In the genomic region with DNA sequence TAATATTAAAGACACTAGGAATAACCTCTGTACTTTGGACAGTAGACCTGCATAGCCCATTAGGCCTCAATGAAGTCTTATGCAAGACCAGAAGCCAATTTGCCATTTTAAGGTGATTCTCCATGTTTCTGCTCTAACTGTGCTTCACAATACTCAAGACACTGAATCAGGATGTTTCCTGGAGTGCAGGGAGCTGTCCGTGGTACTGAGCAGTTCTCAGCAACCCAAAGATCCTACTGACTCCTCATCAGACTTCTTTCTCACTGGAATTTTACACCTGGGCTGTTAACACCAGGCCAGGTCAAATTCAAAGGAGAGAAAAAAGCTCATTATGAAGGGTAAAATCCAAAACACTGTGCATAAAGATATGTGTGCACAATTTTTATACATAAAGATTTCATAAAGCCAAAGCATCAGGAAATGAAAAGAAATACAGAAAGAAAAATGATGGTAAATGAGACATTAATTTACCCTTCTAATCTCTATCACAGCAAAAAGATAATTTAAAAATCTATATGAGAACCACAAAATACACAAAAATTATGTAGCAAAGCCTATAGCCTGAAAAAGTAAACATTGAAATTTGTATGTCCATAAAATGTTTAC, we compare ENCODE assay signal across 8 cellular contexts.
DNase-seq lines count a peak whose midpoint lies in the region; ATAC-seq and TF ChIP-seq lines count a peak whose summit lies in the region.
"Not testable (repeated sequence)": the region's sequence is repeated elsewhere in the genome, so short reads cannot be mapped to it uniquely, and the experiment has no call there.

No MANE protein-coding gene starts in this region.

- not testable (repeated sequence) for H3K4me3 ChIP-seq in CD4-positive, alpha-beta memory T cell (ENCODE audit: low read length in 2 of 2); heart left ventricle; testis

- not testable (repeated sequence) for H3K36me3 Mint-ChIP-seq in CD4-positive, alpha-beta memory T cell; activated CD8-positive, alpha-beta memory T cell treated with anti-CD3 and anti-CD28 coated beads, Interleukin-2, amount 10 ng/mL, durations not matched to agents 7 days and 5 days; naive thymus-derived CD8-positive, alpha-beta T cell

- not testable (repeated sequence) for TF ChIP-seq CTCF in heart left ventricle (IDR thresholded peaks at IDR 0.05); testis (IDR thresholded peaks at IDR 0.05)

- not testable (repeated sequence) for H3K27me3 Mint-ChIP-seq in CD4-positive, alpha-beta memory T cell; activated CD8-positive, alpha-beta memory T cell treated with anti-CD3 and anti-CD28 coated beads, Interleukin-2, amount 10 ng/mL, durations not matched to agents 7 days and 5 days; naive thymus-derived CD8-positive, alpha-beta T cell

- not testable (repeated sequence) for H3K4me1 ChIP-seq in CD4-positive, alpha-beta memory T cell (ENCODE audit: insufficient read depth, low read length); heart left ventricle; testis

- not testable (repeated sequence) for H3K27ac Mint-ChIP-seq in CD4-positive, alpha-beta memory T cell; activated CD8-positive, alpha-beta memory T cell treated with anti-CD3 and anti-CD28 coated beads, Interleukin-2, amount 10 ng/mL, durations not matched to agents 7 days and 5 days; naive thymus-derived CD8-positive, alpha-beta T cell

- not testable (repeated sequence) for TF ChIP-seq POLR2A in heart left ventricle (IDR thresholded peaks at IDR 0.05); testis (IDR thresholded peaks at IDR 0.05)

- H3K4me3 Mint-ChIP-seq in CD4-positive, alpha-beta memory T cell; activated CD8-positive, alpha-beta memory T cell treated with anti-CD3 and anti-CD28 coated beads, Interleukin-2, amount 10 ng/mL, durations not matched to agents 7 days and 5 days; naive thymus-derived CD8-positive, alpha-beta T cell: not testable (repeated sequence)

- intact Hi-C loops in CD4-positive, alpha-beta memory T cell (cut with micrococcal nuclease); testis (cut with DNase I; ENCODE audit: low total_unique reads): not testable (repeated sequence)
- intact Hi-C loops in heart left ventricle (cut with DNase I) = loop anchor here in 1 of 10 donors (10.0 kb wide), 1 partner anchor 554 kb away; no protein-coding TSS in a partner anchor

- CTCF ChIA-PET in CD4-positive, alpha-beta memory T cell (lab: Charles Lee; ENCODE audit: partially characterized antibody); activated CD8-positive, alpha-beta memory T cell treated with anti-CD3 and anti-CD28 coated beads, Interleukin-2, amount 10 ng/mL, durations not matched to agents 7 days and 5 days (lab: Charles Lee): not testable (repeated sequence)

- not testable (repeated sequence) for H3K36me3 ChIP-seq in CD4-positive, alpha-beta memory T cell (ENCODE audit: insufficient read depth, low read length); heart left ventricle; testis (ENCODE audit: low read depth, missing control alignments)

- WGBS in heart left ventricle, 4 donors = 0 to 5% (median 0%) methylated on average over 1 of the region's 1 CpG
- 0 to 22% methylated on average over 1 of the region's 1 CpG for WGBS in testis, 2 donors

- H3K9me3 ChIP-seq in CD4-positive, alpha-beta memory T cell (ENCODE audit: control insufficient read depth in 1 of 2, low read length in 2 of 2); heart left ventricle; testis: not testable (repeated sequence)

- not testable (repeated sequence) for ATAC-seq in activated CD8-positive, alpha-beta memory T cell treated with anti-CD3 and anti-CD28 coated beads, Interleukin-2, amount 10 ng/mL, durations not matched to agents 7 days and 5 days; heart left ventricle; naive thymus-derived CD8-positive, alpha-beta T cell

- DNase-seq in CD4-positive, alpha-beta memory T cell = peak in 4 of 5 donors; percentile 3 to 11 (median 6)
- DNase-seq in T-helper 9 cell = peak; percentile 14
- DNase-seq in activated CD8-positive, alpha-beta memory T cell treated with anti-CD3 and anti-CD28 coated beads, Interleukin-2, amount 10 ng/mL, durations not matched to agents 7 days and 5 days = peak; percentile 58
- peak; percentile 20 for DNase-seq in activated naive CD4-positive, alpha-beta T cell treated with Interleukin-2 at 50 U/mL for 16 hours
- peak in 4 of 5 donors; percentile 7 to 61 (median 47) for DNase-seq in heart left ventricle
- peak in 9 of 10 donors; percentile 0 to 62 (median 15) for DNase-seq in naive thymus-derived CD8-positive, alpha-beta T cell
- peak; percentile 21 for DNase-seq in stimulated activated CD4-positive, alpha-beta T cell treated with anti-CD3 and anti-CD28 coated beads, Interleukin-1b, Interleukin-23, amount 100 ng/mL, for 48 hours
- DNase-seq in testis = peak; percentile 77

- not testable (repeated sequence) for H3K27me3 ChIP-seq in CD4-positive, alpha-beta memory T cell (ENCODE audit: insufficient read depth, low read length); heart left ventricle; testis

- not testable (repeated sequence) for H3K9me3 Mint-ChIP-seq in CD4-positive, alpha-beta memory T cell; activated CD8-positive, alpha-beta memory T cell treated with anti-CD3 and anti-CD28 coated beads, Interleukin-2, amount 10 ng/mL, durations not matched to agents 7 days and 5 days (ENCODE audit: low read depth); naive thymus-derived CD8-positive, alpha-beta T cell

- H3K27ac ChIP-seq in CD4-positive, alpha-beta memory T cell (ENCODE audit: low read depth, low read length); heart left ventricle; testis: not testable (repeated sequence)

- not testable (repeated sequence) for H3K4me1 Mint-ChIP-seq in CD4-positive, alpha-beta memory T cell; activated CD8-positive, alpha-beta memory T cell treated with anti-CD3 and anti-CD28 coated beads, Interleukin-2, amount 10 ng/mL, durations not matched to agents 7 days and 5 days; naive thymus-derived CD8-positive, alpha-beta T cell

- POLR2A ChIA-PET in CD4-positive, alpha-beta memory T cell (lab: Charles Lee; ENCODE audit: partially characterized antibody); naive thymus-derived CD8-positive, alpha-beta T cell (lab: Charles Lee): not testable (repeated sequence)

Comparison
In these comparisons a context has a peak if more than half of its experiments do, and no peak if none do; other contexts are left out.
1. DNase-seq: peak in every context shown above with its lines; median percentile 77 in testis; 58 in activated CD8-positive, alpha-beta memory T cell treated with anti-CD3 and anti-CD28 coated beads, Interleukin-2, amount 10 ng/mL, durations not matched to agents 7 days and 5 days; 47 in heart left ventricle; 21 in stimulated activated CD4-positive, alpha-beta T cell treated with anti-CD3 and anti-CD28 coated beads, Interleukin-1b, Interleukin-23, amount 100 ng/mL, for 48 hours; 20 in activated naive CD4-positive, alpha-beta T cell treated with Interleukin-2 at 50 U/mL for 16 hours; 15 in naive thymus-derived CD8-positive, alpha-beta T cell; 14 in T-helper 9 cell; 6 in CD4-positive, alpha-beta memory T cell.